1 cellular context compared by ENCODE assay signal in the genomic region with DNA sequence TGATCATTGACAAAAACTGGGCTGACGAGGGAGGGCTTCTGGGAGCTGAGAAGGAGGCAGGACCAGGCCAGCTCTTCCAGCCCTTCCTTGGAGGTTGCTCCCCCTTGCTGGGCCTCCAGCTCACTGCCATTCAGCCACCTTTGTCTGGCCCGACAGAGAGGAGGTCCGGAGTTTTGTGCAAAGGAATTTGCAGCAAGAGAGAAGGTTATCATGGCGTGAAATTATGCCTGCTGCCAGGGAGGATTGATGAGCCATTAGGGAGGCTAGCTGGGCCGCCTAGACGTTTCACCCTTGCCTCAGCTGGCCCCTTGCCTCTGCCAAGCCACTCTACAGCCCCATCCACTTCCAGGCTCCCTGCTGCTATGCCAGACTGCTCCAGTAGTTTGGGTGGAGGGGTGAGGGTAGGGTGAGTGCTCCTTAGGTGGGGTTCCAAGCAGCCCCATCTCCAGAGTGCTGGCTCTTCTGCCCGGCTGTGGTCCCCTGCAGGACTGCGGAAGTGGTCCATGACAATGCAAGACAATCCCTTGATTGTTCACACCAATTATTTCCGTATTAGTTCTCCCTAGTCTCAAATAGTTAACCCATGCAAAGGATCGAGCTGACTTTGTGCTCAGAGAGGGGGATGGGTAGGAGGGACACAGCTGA.
TF ChIP-seq lines count a peak whose summit lies in the region.

No MANE protein-coding gene starts in this region.

TF ChIP-seq in GM23338, 12 proteins besides CTCF, POLR2A, EP300 and RAD21 (continued from another document):
- TF ChIP-seq ZNF114 (CRISPR knock-in tag; IDR thresholded peaks at IDR 0.05) (no peak), STAT1 (IDR thresholded peaks at IDR 0.05; ENCODE audit: unreplicated experiment) (no peak)
TF ChIP-seq in GM23338: peak in this region for 3.
